In the genomic region with DNA sequence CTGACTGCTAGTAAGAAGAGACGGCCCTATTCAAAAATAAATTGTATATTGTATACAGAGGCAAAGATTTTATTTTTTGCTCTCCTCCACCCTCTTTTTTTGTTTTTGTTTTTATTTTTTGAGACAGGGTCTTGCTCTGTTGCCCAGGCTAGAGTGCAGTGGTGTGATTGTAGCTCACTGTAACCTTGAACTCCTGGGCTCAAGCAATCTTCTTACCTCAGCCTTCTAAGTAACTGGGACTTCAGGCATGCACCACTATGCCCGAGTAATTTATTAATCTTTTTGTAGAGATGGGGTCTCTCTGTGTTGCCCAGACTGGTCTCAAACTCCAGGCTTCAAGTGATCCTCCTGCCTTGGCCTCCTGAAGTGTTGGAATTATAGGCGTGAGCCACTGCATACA, we compare ENCODE assay signal across 17 cellular contexts.
"Had no signal": no experiment of that assay in that cellular context is flagged by ENCODE, and none has a peak within 500 bp of the region (broad histone marks: within the 10 kb centered on the region; RNA-seq: fewer than 3 reads in every experiment).

No MANE protein-coding gene starts in this region.

- H3K4me3 ChIP-seq: body of pancreas, right atrium auricular region, skin epidermis, transverse colon had no signal

- H3K36me3 Mint-ChIP-seq: activated naive CD8-positive, alpha-beta T cell had no signal

- H3K4me1 ChIP-seq: transverse colon had no signal

- DNase-seq: activated CD4-positive, alpha-beta T cell treated with anti-CD3 and anti-CD28 coated beads, Interleukin-2, amount 10 ng/mL, durations not matched to agents 24 days and 14 days; activated CD4-positive, CD25-positive, alpha-beta regulatory T cell; activated CD8-positive, alpha-beta memory T cell treated with anti-CD3 and anti-CD28 coated beads, Interleukin-2, amount 50 U/mL, for 48 hours; activated CD8-positive, alpha-beta T cell treated with anti-CD3 and anti-CD28 coated beads, Interleukin-2, amount 10 ng/mL, durations not matched to agents 7 days and 5 days; activated gamma-delta T cell treated with Interleukin-2 at 50 U/mL for 16 hours; amniotic stem cell; body of pancreas; effector CD8-positive, alpha-beta T cell; foreskin fibroblast; glutamatergic neuron; stimulated activated CD4-positive, alpha-beta T cell treated with anti-CD3 and anti-CD28 coated beads, Interleukin-15, amount 100 ng/mL, for 24 hours; stimulated activated CD4-positive, alpha-beta T cell treated with anti-CD3 and anti-CD28 coated beads, Interleukin-4, amount 100 ng/mL, for 1 hour; stimulated activated naive CD4-positive, alpha-beta T cell treated with Interleukin-2 at 50 U/mL for 16 hours; transverse colon had no signal

- H3K27me3 ChIP-seq: body of pancreas, right atrium auricular region, transverse colon had no signal

- H3K27ac Mint-ChIP-seq: activated CD4-positive, alpha-beta T cell treated with anti-CD3 and anti-CD28 coated beads, Interleukin-2, amount 10 ng/mL, durations not matched to agents 24 days and 14 days; activated CD8-positive, alpha-beta T cell treated with anti-CD3 and anti-CD28 coated beads, Interleukin-2, amount 10 ng/mL, durations not matched to agents 7 days and 5 days had no signal

- H3K27ac ChIP-seq: skin epidermis, transverse colon had no signal

- ATAC-seq: activated CD8-positive, alpha-beta T cell treated with anti-CD3 and anti-CD28 coated beads, Interleukin-2, amount 10 ng/mL, durations not matched to agents 7 days and 5 days; body of pancreas had no signal

- H3K36me3 ChIP-seq: transverse colon had no signal

- H3K4me1 Mint-ChIP-seq: activated CD4-positive, alpha-beta T cell treated with anti-CD3 and anti-CD28 coated beads, Interleukin-2, amount 10 ng/mL, durations not matched to agents 24 days and 14 days had no signal

- H3K9me3 ChIP-seq: body of pancreas, right atrium auricular region, transverse colon had no signal

- H3K4me3 Mint-ChIP-seq: activated CD4-positive, alpha-beta T cell treated with anti-CD3 and anti-CD28 coated beads, Interleukin-2, amount 10 ng/mL, durations not matched to agents 24 days and 14 days; activated CD8-positive, alpha-beta T cell treated with anti-CD3 and anti-CD28 coated beads, Interleukin-2, amount 10 ng/mL, durations not matched to agents 7 days and 5 days; activated naive CD8-positive, alpha-beta T cell had no signal

- H3K9me3 Mint-ChIP-seq: activated CD4-positive, alpha-beta T cell treated with anti-CD3 and anti-CD28 coated beads, Interleukin-2, amount 10 ng/mL, durations not matched to agents 24 days and 14 days had no signal
